ENCODE assay signal across 27 cellular contexts in genomic region chr14:23140389-23140788, GRCh38. TPM values are rescaled to one million over a fixed set of nuclear protein-coding genes. Genes with fewer than 3 reads are reported as not detected.
"Had no signal": no experiment of that assay in that cellular context is flagged by ENCODE, and none has a peak within 500 bp of the region (broad histone marks: within the 10 kb centered on the region; RNA-seq: fewer than 3 reads in every experiment).

No MANE protein-coding gene starts in this region.

- H3K4me3 Mint-ChIP-seq: activated naive CD4-positive, alpha-beta T cell treated with anti-CD3 and anti-CD28 coated beads, Interleukin-2, amount 10 ng/mL, durations not matched to agents 7 days and 5 days; activated naive CD8-positive, alpha-beta T cell treated with anti-CD3 and anti-CD28 coated beads, Interleukin-2, amount 50 U/mL, for 24 hours; nephron; T-helper 1 cell treated with Interleukin-12 subunit alpha and Interleukin-12 subunit beta and Interleukin-4 antibody, amounts not matched to agents 30 μg/mL and 1 μg/mL, for 36 hours had no signal

- H3K27ac Mint-ChIP-seq: activated naive CD4-positive, alpha-beta T cell treated with anti-CD3 and anti-CD28 coated beads, Interleukin-2, amount 10 ng/mL, durations not matched to agents 7 days and 5 days; activated naive CD8-positive, alpha-beta T cell treated with anti-CD3 and anti-CD28 coated beads, Interleukin-2, amount 50 U/mL, for 24 hours; nephron; T-helper 1 cell treated with Interleukin-12 subunit alpha and Interleukin-12 subunit beta and Interleukin-4 antibody, amounts not matched to agents 30 μg/mL and 1 μg/mL, for 36 hours had no signal

- H3K27me3 Mint-ChIP-seq: activated naive CD8-positive, alpha-beta T cell treated with anti-CD3 and anti-CD28 coated beads, Interleukin-2, amount 50 U/mL, for 24 hours had no signal

- H3K4me1 ChIP-seq: tibial nerve had no signal

- H3K4me3 ChIP-seq: left ventricle myocardium inferior, right atrium auricular region, SJCRH30, suprapubic skin, tibial nerve had no signal

- DNase-seq: activated CD4-positive, alpha-beta T cell treated with anti-CD3 and anti-CD28 coated beads for 4 hours; activated CD4-positive, alpha-beta T cell treated with anti-CD3 and anti-CD28 coated beads, Interleukin-2, amount 50 U/mL, for 48 hours; activated CD4-positive, CD25-positive, alpha-beta regulatory T cell; activated naive CD4-positive, alpha-beta T cell treated with anti-CD3 and anti-CD28 coated beads, Interleukin-2, amount 10 ng/mL, durations not matched to agents 7 days and 5 days; activated naive CD8-positive, alpha-beta T cell treated with anti-CD3 and anti-CD28 coated beads, Interleukin-2, amount 50 U/mL, for 24 hours; activated T-cell treated with anti-CD3 and anti-CD28 coated beads, Interleukin-2, amount 50 U/mL, for 48 hours; cortex of kidney; left ventricle myocardium inferior; midbrain; occipital lobe; SJCRH30; stimulated activated CD4-positive, alpha-beta T cell treated with anti-CD3 and anti-CD28 coated beads, Interleukin-12 subunit alpha, Interleukin-12 subunit beta, amount 100 ng/mL, for 4 hours; stimulated activated CD4-positive, alpha-beta T cell treated with anti-CD3 and anti-CD28 coated beads, Interleukin-4, amount 100 ng/mL, for 4 hours; stimulated activated naive CD8-positive, alpha-beta T cell treated with anti-CD3 and anti-CD28 coated beads, Interleukin-15, Interleukin-2, amounts not matched to agents 100 U/mL and 50 U/mL, for 24 hours; T1000 had no signal

- ATAC-seq: activated naive CD8-positive, alpha-beta T cell treated with anti-CD3 and anti-CD28 coated beads, Interleukin-2, amount 50 U/mL, for 24 hours; stimulated activated naive CD8-positive, alpha-beta T cell treated with anti-CD3 and anti-CD28 coated beads, Interleukin-15, Interleukin-2, amounts not matched to agents 100 U/mL and 50 U/mL, for 24 hours had no signal

- H3K36me3 Mint-ChIP-seq: activated naive CD4-positive, alpha-beta T cell treated with anti-CD3 and anti-CD28 coated beads, Interleukin-2, amount 10 ng/mL, durations not matched to agents 7 days and 5 days had no signal

- H3K9me3 ChIP-seq: left ventricle myocardium inferior, right atrium auricular region, SJCRH30, suprapubic skin, tibial nerve had no signal

- H3K9me3 Mint-ChIP-seq: activated naive CD4-positive, alpha-beta T cell treated with anti-CD3 and anti-CD28 coated beads, Interleukin-2, amount 10 ng/mL, durations not matched to agents 7 days and 5 days; activated naive CD8-positive, alpha-beta T cell treated with anti-CD3 and anti-CD28 coated beads, Interleukin-2, amount 50 U/mL, for 24 hours; nephron; T-helper 1 cell treated with Interleukin-12 subunit alpha and Interleukin-12 subunit beta and Interleukin-4 antibody, amounts not matched to agents 30 μg/mL and 1 μg/mL, for 36 hours had no signal

- H3K4me1 Mint-ChIP-seq: activated naive CD4-positive, alpha-beta T cell treated with anti-CD3 and anti-CD28 coated beads, Interleukin-2, amount 10 ng/mL, durations not matched to agents 7 days and 5 days; activated naive CD8-positive, alpha-beta T cell treated with anti-CD3 and anti-CD28 coated beads, Interleukin-2, amount 50 U/mL, for 24 hours; nephron had no signal

- H3K27ac ChIP-seq: epithelial cell of prostate, left ventricle myocardium inferior, right atrium auricular region, SJCRH30, suprapubic skin, tibial nerve had no signal

- H3K36me3 ChIP-seq: SJCRH30 had no signal

- H3K27me3 ChIP-seq: right atrium auricular region, suprapubic skin, tibial nerve had no signal

RNA-seq across cellular contexts. Expression of gene CEBPE, which starts 21.3 kb away (rescaled TPM):
- total RNA-seq: cerebellum, fibroblast of villous mesenchyme, kidney epithelial cell, left ventricle myocardium inferior, myocyte, right atrium auricular region, SJCRH30, suprapubic skin, tibial nerve had no signal

RNA-seq across cellular contexts. Expression of gene CIROP, which starts 35.6 kb away (rescaled TPM):
- total RNA-seq: cerebellum, fibroblast of villous mesenchyme, kidney epithelial cell, left ventricle myocardium inferior, myocyte, occipital lobe, posterior vena cava, right atrium auricular region, SJCRH30, skeletal muscle tissue, suprapubic skin, tibial nerve had no signal
